In genomic region chr3:110821586-110821985, GRCh38 we compare ENCODE assay signal across 18 cellular contexts.
DNase-seq lines count a peak whose midpoint lies in the region; ATAC-seq and TF ChIP-seq lines count a peak whose summit lies in the region.
"Had no signal": no experiment of that assay in that cellular context is flagged by ENCODE, and none has a peak within 500 bp of the region (broad histone marks: within the 10 kb centered on the region; RNA-seq: fewer than 3 reads in every experiment).

No MANE protein-coding gene starts in this region.

- peaks cover 5% of the 10 kb centered on the region; the same call in 1 of the 2 replicates for H3K9me3 Mint-ChIP-seq in HFFc6
- H3K9me3 Mint-ChIP-seq: CD8-positive, alpha-beta T cell had no signal

- ATAC-seq in HG02798 (IDR thresholded peaks at IDR 0.05; ENCODE audit: poor library complexity, unreplicated experiment): no peak
- ATAC-seq: CD8-positive, alpha-beta T cell had no signal

- H3K4me3 Mint-ChIP-seq in HFFc6: no peak overlapping the region
- H3K4me3 Mint-ChIP-seq: CD8-positive, alpha-beta T cell; IgD-negative memory B cell had no signal

- peaks cover 10% of the 10 kb centered on the region for H3K36me3 Mint-ChIP-seq in HFFc6 (ENCODE audit: low read depth)
- H3K36me3 Mint-ChIP-seq: CD8-positive, alpha-beta T cell; IgD-negative memory B cell had no signal

- DNase-seq in EL (peak; percentile 48), HFFc6 (peak; percentile 15), amniotic epithelial cell (ENCODE audit: low read depth) (peak; percentile 6), iris pigment epithelial cell (ENCODE audit: low read depth) (peak; percentile 14), GM10248 (ENCODE audit: extremely low spot score) (no peak), NCI-H2081 (lab: John Stamatoyannopoulos, UW) (no peak)
- DNase-seq: CD8-positive, alpha-beta T cell; DMS53; Karpas-422; MM.1S; NCI-H1105; NCI-H1694; NCI-H510A; NCI-H748 treated with DMSO at 0.1 percent for 48 hours; NK-92 treated with Interleukin-12 subunit alpha and Interleukin-12 subunit beta, amount 100 ng/mL, for 24 hours; Right ventricle myocardium superior had no signal

- no peak overlapping the region; the same call in 1 of the 2 replicates for H3K27ac Mint-ChIP-seq in HFFc6
- H3K27ac Mint-ChIP-seq: CD8-positive, alpha-beta T cell; IgD-negative memory B cell had no signal

- POLR2A ChIA-PET in GM10248 (lab: Yijun Ruan, JAX): no interaction called here

- H3K4me1 Mint-ChIP-seq in HFFc6 (ENCODE audit: low read depth): peaks cover 16% of the 10 kb centered on the region
- H3K4me1 Mint-ChIP-seq: IgD-negative memory B cell had no signal

- TF ChIP-seq CTCF in HFFc6 (IDR thresholded peaks at IDR 0.05) (no peak), GM10248 (IDR thresholded peaks at IDR 0.05; ENCODE audit: control extremely low read depth, extremely low read depth, low read depth, missing control alignments) (no peak)

- no peaks in the 10 kb centered on the region for H3K27me3 Mint-ChIP-seq in HFFc6 (ENCODE audit: insufficient read depth)

- CTCF ChIA-PET in GM10248 (lab: Yijun Ruan, JAX): no interaction called here

Comparison
In these comparisons a context has a peak if more than half of its experiments do, and no peak if none do; other contexts are left out.
1. DNase-seq: peak in EL (single experiment), HFFc6 (single experiment), amniotic epithelial cell (single experiment) and iris pigment epithelial cell (single experiment); none in GM10248 (single experiment) and NCI-H2081 (0 of 2).